In the genomic region with DNA sequence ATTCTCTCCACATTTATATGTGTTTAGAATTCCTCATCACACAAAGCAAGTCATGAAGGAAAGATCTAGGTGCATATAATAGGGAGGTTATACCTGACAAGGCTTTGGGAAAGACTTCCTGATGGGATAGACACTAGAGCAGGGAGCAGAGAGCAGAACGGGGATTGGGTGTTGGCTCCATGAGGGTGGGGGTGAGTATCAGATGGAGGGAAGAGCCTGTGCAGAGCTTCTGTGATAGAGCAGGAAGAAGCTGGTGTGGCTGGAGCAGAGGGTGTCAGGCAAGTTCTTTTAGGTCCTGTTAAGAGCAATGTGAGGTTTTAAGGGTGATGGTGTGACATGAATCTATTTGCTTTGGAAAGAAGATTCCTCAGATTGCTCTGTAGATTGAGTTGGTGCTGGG, we compare ENCODE assay signal across 1 cellular context.
TF ChIP-seq lines count a peak whose summit lies in the region.

No MANE protein-coding gene starts in this region.

TF ChIP-seq in HEK293, 187 proteins besides CTCF, POLR2A, EP300 and RAD21:
- peak; percentile 83 for TF ChIP-seq ZNF341 (tag by site-specific recombination; IDR thresholded peaks at IDR 0.05; ENCODE audit: low read depth)
- TF ChIP-seq ZNF138 (tag by site-specific recombination; IDR thresholded peaks at IDR 0.05; ENCODE audit: borderline replicate concordance) = no peak
